In genomic region chr13:24254151-24254810, GRCh38 we compare ENCODE assay signal across 8 cellular contexts. TPM values are rescaled to one million over a fixed set of nuclear protein-coding genes. Genes with fewer than 3 reads are reported as not detected.
DNase-seq lines count a peak whose midpoint lies in the region; ATAC-seq, FAIRE-seq and TF ChIP-seq lines count a peak whose summit lies in the region.

No MANE protein-coding gene starts in this region.

- no peaks in the 10 kb centered on the region for H4K20me1 ChIP-seq in GM12878 (ENCODE audit: control insufficient read depth, insufficient read depth)

- POLR2A ChIA-PET in GM12878 (lab: Charles Lee) = interaction anchor here (0.6 kb wide), 1 partner anchor 15 kb away, joined by 3 read pairs; no protein-coding TSS in a partner anchor

- BruUV-seq in GM12878 (replicated peaks; lab: Mats Ljungman, UMichigan) = no TSS peak

- no peak overlapping the region for H3K9ac ChIP-seq in GM12878 (ENCODE audit: control insufficient read depth, insufficient read depth, low read length)

- H3K4me1 ChIP-seq in GM12878 (ENCODE audit: control insufficient read depth, insufficient read depth, low read length) = peaks cover 11% of the 10 kb centered on the region

- no peaks in the 10 kb centered on the region for H3K9me3 ChIP-seq in GM12878 (replicated peaks; ENCODE audit: control insufficient read depth, insufficient read depth, low read length)

- intact Hi-C loops in GM12878 (cut with micrococcal nuclease; ENCODE audit: unreplicated experiment) (no loop called here), lower leg skin (cut with DNase I; ENCODE audit: low total_unique reads) (no loop called here)

- H3K36me3 ChIP-seq in GM12878 (ENCODE audit: control insufficient read depth in 2 of 2, insufficient read depth in 2 of 2, low read length in 1 of 2) = no peaks in the 10 kb centered on the region

- no peak for FAIRE-seq in GM12878 (lab: Jason Lieb, UNC)

- DNase-seq in T-helper 2 cell (peak in 4 of 5 experiments; percentile 43 to 98 (median 68)), GM12878 (ENCODE audit: low read depth, low spot score) (no peak), lower leg skin (ENCODE audit: low spot score in 2 of 2) (no peak), NCI-H128 (lab: John Stamatoyannopoulos, UW; ENCODE audit: unreplicated experiment) (no peak), DMS53 treated with DMSO at 0.1 percent for 48 hours (lab: John Stamatoyannopoulos, UW; ENCODE audit: unreplicated experiment) (no peak)

- no peaks in the 10 kb centered on the region for H3K27me3 ChIP-seq in GM12878 (replicated peaks in 1 of 2; ENCODE audit: control insufficient read depth in 2 of 2, insufficient read depth in 2 of 2, low read length in 1 of 2)

- CTCF ChIA-PET in GM12878 (lab: Yijun Ruan, JAX) = interaction anchor here (1.3 to 1.4 kb wide), 2 partner anchors 21 to 26 kb away, joined by 3 to 4 read pairs; no protein-coding TSS in a partner anchor

- H3K4me2 ChIP-seq in GM12878 (ENCODE audit: control insufficient read depth, insufficient read depth) = no peak overlapping the region; the same call in 1 of the 2 replicates

- H3K4me3 ChIP-seq in GM12878 (no peak overlapping the region), skin epidermis (peak overlapping the region in 1 of 7 experiments; percentile 41), lower leg skin (ENCODE audit: low read depth, poor library complexity, severe bottlenecking) (no peak overlapping the region)

- RAD21 ChIA-PET in GM12878 (lab: Charles Lee; ENCODE audit: unreplicated experiment) = no interaction called here

- TF ChIP-seq RAD21 in GM12878 (IDR thresholded peaks at IDR 0.05; ENCODE audit: insufficient read depth, low read depth, low read length) = no peak

- SMC1A ChIA-PET in GM12878 (lab: Charles Lee; ENCODE audit: uncharacterized antibody, unreplicated experiment) = interaction anchor here (0.6 kb wide), 1 partner anchor 605 kb away, joined by 3 read pairs; no protein-coding TSS in a partner anchor

- no peaks in the 10 kb centered on the region for H3K79me2 ChIP-seq in GM12878 (ENCODE audit: control insufficient read depth, insufficient read depth, low read length)

- no peak for TF ChIP-seq EP300 in GM12878 (IDR thresholded peaks at IDR 0.05; ENCODE audit: borderline replicate concordance in 1 of 2, control insufficient read depth in 1 of 2, low read depth in 2 of 2, low read length in 2 of 2)

- peak overlapping the region; percentile 76 for H2AFZ ChIP-seq in GM12878 (ENCODE audit: control insufficient read depth, low read depth, low read length)

- no peak for TF ChIP-seq CTCF in GM12878 (IDR thresholded peaks at IDR 0.05 in 2 of 3, conservative IDR thresholded peaks at IDR 0.05 in 1 of 3; ENCODE audit: control insufficient read depth in 2 of 3, extremely low read depth in 1 of 3, insufficient read depth in 1 of 3, low read depth in 3 of 3, low read length in 3 of 3)
- TF ChIP-seq CTCF in lower leg skin (IDR thresholded peaks at IDR 0.05) = no peak

- H3K27ac ChIP-seq in GM12878 (ENCODE audit: control insufficient read depth, insufficient read depth) = no peak overlapping the region; the same call in 1 of the 2 replicates
- H3K27ac ChIP-seq in skin epidermis = peak overlapping the region in 16 of 21 experiments; percentile 1 to 82 (median 48)

- ATAC-seq in GM19463 (IDR thresholded peaks at IDR 0.05; ENCODE audit: unreplicated experiment) (peak; percentile 76), GM12878 (no peak), HG03442 (IDR thresholded peaks at IDR 0.05; ENCODE audit: unreplicated experiment) (no peak)

- in situ Hi-C loops in GM12878 (cut with MboI) = no loop called here

- TF ChIP-seq POLR2A in GM12878 (IDR thresholded peaks at IDR 0.05; ENCODE audit: low read depth, low read length) (no peak), lower leg skin (IDR thresholded peaks at IDR 0.05) (no peak)

- 38% methylated on average over 10 of the region's 10 CpGs for WGBS in GM12878 (ENCODE audit: insufficient coverage, insufficient replicate concordance, low lambda C conversion rate, missing lambda C conversion rate)
- WGBS in lower leg skin, 2 donors = 78 to 79% methylated on average over 10 of the region's 10 CpGs

TF ChIP-seq in GM12878, 131 proteins besides CTCF, POLR2A, EP300 and RAD21:
- TF ChIP-seq TCF12 (IDR thresholded peaks at IDR 0.05; ENCODE audit: low read depth, low read length) (no peak), NFXL1 (IDR thresholded peaks at IDR 0.05; ENCODE audit: borderline replicate concordance) (no peak), RUNX3 (IDR thresholded peaks at IDR 0.05; ENCODE audit: low read length) (0 out of 2 replicates have a peak, but pooled peaks have one; percentile 20)

RNA-seq across cellular contexts. Expression of gene C1QTNF9, which starts 55.1 kb away (rescaled TPM):
- not detected in 2 replicates for total RNA-seq in GM12878 (2013; cell fraction: nucleolus; rRNA removed)
- not detected in 2 replicates for total RNA-seq in GM12878 (2014; rRNA removed)
- not detected in 2 replicates for total RNA-seq in GM12878 (2014; rRNA removed; fragmentation: Illumina TruSeq; extraction: Trizol)
- total RNA-seq in GM12878 (2021) = not detected in 2 replicates
- not detected for polyA plus RNA-seq in GM12878 (2011; ENCODE audit: low read depth)
- polyA plus RNA-seq in GM12878 (2011; rRNA removed) = not detected in 2 replicates
- not detected in 2 replicates for polyA plus RNA-seq in GM12878 (2011; cell fraction: cytosol; rRNA removed)
- polyA plus RNA-seq in GM12878 (2011; cell fraction: nucleus; rRNA removed) = not detected in 2 replicates
- not detected in 2 replicates for polyA plus RNA-seq in GM12878 (2012)
- polyA plus RNA-seq in GM12878 (2014; fragmentation: Illumina TruSeq; extraction: Trizol) = not detected in 2 replicates
- polyA plus RNA-seq in GM12878 (2014; fragmentation: Nextera tagmentation; extraction: Ambion mirVana) = not detected
- not detected in 2 replicates for polyA plus RNA-seq in GM12878 (2014; rRNA removed)
- polyA plus RNA-seq in GM12878 (2016; fragmentation: Nextera tagmentation; extraction: Ambion mirVana) = not detected
- polyA minus RNA-seq in GM12878 (2011; rRNA and poly(A)+ RNA removed) = not detected in 2 replicates
- not detected in 2 replicates for polyA minus RNA-seq in GM12878 (2011; cell fraction: cytosol; rRNA and poly(A)+ RNA removed)
- polyA minus RNA-seq in GM12878 (2011; cell fraction: nucleus; rRNA and poly(A)+ RNA removed) = not detected in 2 replicates
- total RNA-seq in lower leg skin = under 1 TPM in 1 of 4 donors, not detected in 3; 0.53 TPM

Comparison
In these comparisons a context has a peak if more than half of its experiments do, and no peak if none do; other contexts are left out.
1. DNase-seq: peak in T-helper 2 cell (4 of 5); none in GM12878 (single experiment), lower leg skin (0 of 2), NCI-H128 (single experiment) and DMS53 treated with DMSO at 0.1 percent for 48 hours (single experiment).